ENCODE assay signal across 9 cellular contexts in the genomic region with DNA sequence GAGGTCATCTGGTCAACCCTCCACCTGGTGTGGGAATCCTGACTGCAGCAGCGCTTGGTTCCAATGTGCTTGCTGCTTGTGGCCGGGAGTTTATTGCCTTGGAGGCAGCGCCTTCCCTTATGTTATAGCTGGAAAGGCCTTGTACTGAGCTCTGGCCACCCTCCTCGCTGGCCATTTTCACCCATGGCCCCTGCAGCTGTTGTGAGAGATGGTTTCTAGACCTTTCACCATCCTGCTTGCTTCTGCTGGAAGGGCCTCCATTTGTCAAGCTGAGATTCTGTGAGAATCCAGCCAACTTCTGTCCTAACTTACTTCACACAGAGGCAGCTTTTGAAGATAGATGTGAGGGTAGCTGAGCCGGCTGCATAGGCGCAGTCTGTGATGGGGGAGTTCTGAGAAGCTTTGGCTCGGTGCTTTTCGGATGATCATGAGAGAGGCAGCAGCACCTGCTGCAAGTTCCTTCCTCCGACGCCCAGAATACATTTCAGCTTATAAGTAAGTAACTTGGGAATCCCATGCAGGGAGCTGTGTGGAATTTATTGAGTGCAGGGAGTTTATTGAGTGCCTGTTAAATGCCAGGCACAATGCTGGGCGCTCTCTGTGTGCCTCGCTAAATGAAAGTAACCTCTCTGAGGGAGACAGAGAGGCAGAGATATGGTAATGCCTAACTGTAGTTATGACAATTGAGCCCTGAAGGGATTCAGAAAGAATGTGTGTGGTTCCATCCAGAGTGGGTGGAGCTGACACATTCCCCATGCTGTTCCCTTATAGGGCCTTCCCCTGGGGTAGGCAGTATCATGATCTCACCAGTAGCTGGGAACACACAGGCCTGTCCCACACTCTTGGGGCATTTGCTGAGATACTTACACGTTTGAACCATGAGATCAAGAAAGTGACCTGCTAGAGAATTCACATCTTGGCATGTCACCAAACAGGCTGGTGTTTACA. TPM values are rescaled to one million over a fixed set of nuclear protein-coding genes. Genes with fewer than 3 reads are reported as not detected.
DNase-seq lines count a peak whose midpoint lies in the region; FAIRE-seq and TF ChIP-seq lines count a peak whose summit lies in the region.
"Had no signal": no experiment of that assay in that cellular context is flagged by ENCODE, and none has a peak within 500 bp of the region (broad histone marks: within the 10 kb centered on the region; RNA-seq: fewer than 3 reads in every experiment).

No MANE protein-coding gene starts in this region.

- in situ Hi-C loops in T47D (cut with HindIII; ENCODE audit: low pct_unique_long_range_greater_than_20kb, low sequenced_read_pairs): no loop called here

- H3K27me3 ChIP-seq in HUES6 (ENCODE audit: control insufficient read depth, insufficient read depth, low read length): no peaks in the 10 kb centered on the region
- no peaks in the 10 kb centered on the region for H3K27me3 ChIP-seq in keratinocyte (ENCODE audit: control insufficient read depth, extremely low read depth, insufficient read depth, low read length)

- no peaks in the 10 kb centered on the region for H4K20me1 ChIP-seq in keratinocyte (ENCODE audit: control insufficient read depth, extremely low read depth, insufficient read depth, low read length)

- H3K4me1 ChIP-seq in HUES6 (ENCODE audit: control insufficient read depth, insufficient read depth, low read length) (peaks cover 66% of the 10 kb centered on the region), keratinocyte (ENCODE audit: control insufficient read depth, extremely low read depth, insufficient read depth, low read length) (peaks cover 60% of the 10 kb centered on the region)

- dilution Hi-C loops in keratinocyte (cut with MboI; ENCODE audit: extremely low pct_ligation_motif_present, low sequenced_read_pairs): no loop called here

- H3K9me3 Mint-ChIP-seq in type B pancreatic cell: no peaks in the 10 kb centered on the region
- H3K9me3 Mint-ChIP-seq: natural killer cell had no signal

- H3K27ac ChIP-seq in HUES6 (ENCODE audit: low read depth, low read length): peak overlapping the region; percentile 41; the same call in 1 of the 2 replicates
- H3K27ac ChIP-seq in keratinocyte (ENCODE audit: control insufficient read depth, insufficient read depth, low read length): peak overlapping the region; percentile 91

- H3K27ac Mint-ChIP-seq in type B pancreatic cell: peak overlapping the region; percentile 93
- H3K27ac Mint-ChIP-seq: natural killer cell had no signal

- H3K4me3 ChIP-seq in HUES6 (ENCODE audit: low read depth, low read length) (no peak overlapping the region), keratinocyte (ENCODE audit: control insufficient read depth in 2 of 3, extremely low read depth in 1 of 3, insufficient read depth in 2 of 3, low read depth in 1 of 3, low read length in 3 of 3) (peak overlapping the region in 2 of 3 experiments; percentile 14 to 32)

- no peaks in the 10 kb centered on the region for H3K9me3 ChIP-seq in HUES6 (ENCODE audit: control insufficient read depth, insufficient read depth, low read depth, low read length)
- H3K9me3 ChIP-seq in keratinocyte (ENCODE audit: control insufficient read depth, low read depth, low read length): no peaks in the 10 kb centered on the region

- no peak overlapping the region for H2AFZ ChIP-seq in keratinocyte (ENCODE audit: control insufficient read depth, low read length)

- peaks cover 12% of the 10 kb centered on the region for H3K36me3 Mint-ChIP-seq in type B pancreatic cell
- H3K36me3 Mint-ChIP-seq: natural killer cell had no signal

- DNase-seq in T47D (ENCODE audit: low read depth in 1 of 2, low spot score in 1 of 2) (peak; percentile 54 to 86), keratinocyte (ENCODE audit: low read depth, low spot score) (no peak), type B pancreatic cell (ENCODE audit: extremely low spot score, unreplicated experiment) (no peak), RPMI8226 (no peak), DMS79 (lab: John Stamatoyannopoulos, UW) (no peak), GM20000 (ENCODE audit: low spot score) (no peak)
- DNase-seq: activated gamma-delta T cell treated with Interleukin-2 at 50 U/mL for 16 hours, natural killer cell had no signal

- peak overlapping the region; percentile 79 for H3K4me2 ChIP-seq in keratinocyte (ENCODE audit: control insufficient read depth, extremely low read depth, insufficient read depth, low read depth, low read length)

- peaks cover 72% of the 10 kb centered on the region for H3K4me1 Mint-ChIP-seq in type B pancreatic cell (ENCODE audit: unreplicated experiment)

- peak overlapping the region; percentile 71 for H3K9ac ChIP-seq in HUES6 (ENCODE audit: low read length)
- H3K9ac ChIP-seq in keratinocyte (ENCODE audit: control insufficient read depth, extremely low read depth, insufficient read depth, low read length): peak overlapping the region; percentile 66

- FAIRE-seq in keratinocyte (lab: Jason Lieb, UNC): peak; percentile 100

- peak overlapping the region; percentile 10 for H3K4me3 Mint-ChIP-seq in type B pancreatic cell
- H3K4me3 Mint-ChIP-seq: natural killer cell had no signal

- H3K79me2 ChIP-seq in keratinocyte (ENCODE audit: control insufficient read depth, insufficient read depth, low read length): peaks cover 72% of the 10 kb centered on the region

- no peaks in the 10 kb centered on the region for H3K9me1 ChIP-seq in keratinocyte (ENCODE audit: control insufficient read depth, extremely low read depth, insufficient read depth, low read length)

- H3K36me3 ChIP-seq in HUES6 (ENCODE audit: control insufficient read depth, insufficient read depth, low read length): no peaks in the 10 kb centered on the region
- H3K36me3 ChIP-seq in keratinocyte (ENCODE audit: control insufficient read depth in 2 of 2, extremely low read depth in 1 of 2, insufficient read depth in 2 of 2, low read length in 2 of 2): no peaks in the 10 kb centered on the region

- no peaks in the 10 kb centered on the region for H3K27me3 Mint-ChIP-seq in type B pancreatic cell

- TF ChIP-seq CTCF in keratinocyte (optimal IDR thresholded peaks at IDR 0.05 in 1 of 3, IDR thresholded peaks at IDR 0.05 in 1 of 3, conservative IDR thresholded peaks at IDR 0.05 in 1 of 3; ENCODE audit: extremely low read depth in 1 of 3, insufficient read depth in 2 of 3, low read length in 3 of 3) (no peak), type B pancreatic cell (conservative IDR thresholded peaks at IDR 0.05) (no peak), GM20000 (IDR thresholded peaks at IDR 0.05; ENCODE audit: extremely low read depth, missing control alignments) (no peak)

RNA-seq across cellular contexts. Expression of a gene that starts 8.9 kb away (rescaled TPM):
- 13.6 to 21.9 TPM (median 15.0 TPM) in 3 replicates for polyA plus RNA-seq in keratinocyte
- polyA plus RNA-seq in keratinocyte (2011; ENCODE audit: low read depth): 17.5 TPM
- 9.1 and 14.6 TPM in 2 replicates for polyA plus RNA-seq in keratinocyte (2011; cell fraction: cytosol; rRNA removed)
- 39.1 and 50.4 TPM in 2 replicates for polyA plus RNA-seq in keratinocyte (2011; cell fraction: nucleus; rRNA removed)
- 24.1 and 30.8 TPM in 2 replicates for polyA plus RNA-seq in keratinocyte (2012; ENCODE audit: low replicate concordance)
- polyA minus RNA-seq in keratinocyte: 32.1 to 53.2 TPM (median 34.4 TPM) in 3 replicates
- 20.9 TPM for polyA minus RNA-seq in keratinocyte (2011; cell fraction: cytosol; rRNA and poly(A)+ RNA removed)
- 32.9 and 56.7 TPM in 2 replicates for polyA minus RNA-seq in keratinocyte (2011; cell fraction: nucleus; rRNA and poly(A)+ RNA removed)
- total RNA-seq in type B pancreatic cell (ENCODE audit: low replicate concordance): 37.9 and 48.5 TPM in 2 replicates

Comparison
In these comparisons a context has a peak if more than half of its experiments do, and no peak if none do; other contexts are left out.
1. DNase-seq: peak in T47D (2 of 2); none in keratinocyte (single experiment), type B pancreatic cell (single experiment), RPMI8226 (single experiment), DMS79 (single experiment) and GM20000 (single experiment).